Comparison of ENCODE assay signal across 9 cellular contexts in the genomic region with DNA sequence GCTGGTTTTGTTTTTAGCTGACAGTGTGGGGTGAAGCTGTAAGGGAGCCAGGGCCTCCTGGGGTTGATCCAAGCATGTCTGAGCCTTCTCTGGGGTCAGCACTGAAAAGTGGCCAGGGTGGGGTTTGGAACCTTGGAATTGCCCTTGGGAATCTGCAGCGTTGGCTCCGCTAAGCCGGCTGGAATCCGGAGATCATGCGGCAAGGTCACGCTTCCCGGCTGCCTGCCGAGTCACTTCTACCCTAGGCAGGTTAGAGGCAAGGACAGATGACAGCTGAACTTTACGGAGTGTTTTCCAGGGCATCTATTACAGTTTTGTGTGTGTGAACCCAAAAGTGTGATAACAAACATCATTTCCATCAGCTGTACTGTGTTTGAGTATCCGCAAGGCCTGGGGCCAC. TPM values are rescaled to one million over a fixed set of nuclear protein-coding genes. Genes with fewer than 3 reads are reported as not detected.
DNase-seq lines count a peak whose midpoint lies in the region; ATAC-seq and TF ChIP-seq lines count a peak whose summit lies in the region.
"Had no signal": no experiment of that assay in that cellular context is flagged by ENCODE, and none has a peak within 500 bp of the region (broad histone marks: within the 10 kb centered on the region; RNA-seq: fewer than 3 reads in every experiment).

No MANE protein-coding gene starts in this region.

- no peaks in the 10 kb centered on the region for H3K36me3 ChIP-seq in effector memory CD4-positive, alpha-beta T cell (ENCODE audit: control insufficient read depth, insufficient read depth, low read length)
- no peaks in the 10 kb centered on the region for H3K36me3 ChIP-seq in PC-3 (ENCODE audit: low read depth, low read length)
- H3K36me3 ChIP-seq in trophoblast cell (ENCODE audit: control insufficient read depth in 1 of 2, insufficient read depth in 2 of 2, low read length in 2 of 2): no peaks in the 10 kb centered on the region

- no peaks in the 10 kb centered on the region for H3K27me3 ChIP-seq in effector memory CD4-positive, alpha-beta T cell (replicated peaks; ENCODE audit: control insufficient read depth, insufficient read depth, low read length, poor library complexity, severe bottlenecking)
- H3K27me3 ChIP-seq in PC-3 (ENCODE audit: low read length) (no peaks in the 10 kb centered on the region), trophoblast cell (ENCODE audit: insufficient read depth, low read length) (no peaks in the 10 kb centered on the region)

- H3K9ac ChIP-seq in PC-3 (ENCODE audit: low read length) (no peak overlapping the region), trophoblast cell (ENCODE audit: low read length) (no peak overlapping the region)

- H3K23ac ChIP-seq in trophoblast cell (ENCODE audit: low read length): no peak overlapping the region

- no CpG with 5 or more reads among the region's 10 CpGs for WGBS in trophoblast cell (ENCODE audit: extremely low coverage, insufficient coverage, insufficient read length)

- no peaks in the 10 kb centered on the region for H3K27me3 Mint-ChIP-seq in activated naive CD4-positive, alpha-beta T cell treated with anti-CD3 and anti-CD28 coated beads, Interleukin-2, amount 50 U/mL, for 24 hours
- peaks cover 0 to 11% of the 10 kb centered on the region in 2 donors for H3K27me3 Mint-ChIP-seq in natural killer cell treated with Interleukin-12 subunit alpha and Interleukin-12 subunit beta and Interleukin-15 and Interleukin-18, amount 100 ng/mL, for 72 hours
- H3K27me3 Mint-ChIP-seq in type B pancreatic cell: peaks cover 9% of the 10 kb centered on the region

- H3K9me2 ChIP-seq in PC-3 (replicated peaks; ENCODE audit: low read length): no peaks in the 10 kb centered on the region

- no peak overlapping the region for H2BK120ac ChIP-seq in trophoblast cell (ENCODE audit: insufficient read depth, low read length, poor library complexity)

- in situ Hi-C loops in KBM-7 (cut with MboI; ENCODE audit: low pct_unique_long_range_greater_than_20kb, low sequenced_read_pairs): no loop called here

- H2BK12ac ChIP-seq in trophoblast cell (ENCODE audit: low read length): no peak overlapping the region

- peaks cover 82% of the 10 kb centered on the region for H3K4me1 ChIP-seq in effector memory CD4-positive, alpha-beta T cell (ENCODE audit: control insufficient read depth, insufficient read depth, low read length, poor library complexity, severe bottlenecking)
- H3K4me1 ChIP-seq in PC-3 (ENCODE audit: insufficient read depth, low read length): peaks cover 16% of the 10 kb centered on the region
- H3K4me1 ChIP-seq in trophoblast cell (ENCODE audit: control insufficient read depth in 1 of 2, insufficient read depth in 2 of 2, low read length in 2 of 2): peaks cover 16 to 17% of the 10 kb centered on the region in 2 experiments

- no peak overlapping the region for H4K8ac ChIP-seq in trophoblast cell (ENCODE audit: low read depth, low read length)

- POLR2A ChIA-PET in PC-3 (lab: Charles Lee; ENCODE audit: unreplicated experiment): interaction anchor here (0.7 kb wide), 1 partner anchor 16 kb away, joined by 4 read pairs; no protein-coding TSS in a partner anchor

- no TSS peak for BruUV-seq in PC-3 (replicated peaks; lab: Mats Ljungman, UMichigan)

- H3K79me1 ChIP-seq in trophoblast cell (ENCODE audit: low read length): peaks cover 3% of the 10 kb centered on the region

- TF ChIP-seq CTCF in type B pancreatic cell (conservative IDR thresholded peaks at IDR 0.05) (no peak), PC-3 (conservative IDR thresholded peaks at IDR 0.05; ENCODE audit: low read depth, low read length) (no peak)

- H2BK5ac ChIP-seq in trophoblast cell (ENCODE audit: low read depth, low read length, poor library complexity): no peak overlapping the region

- no peaks in the 10 kb centered on the region for H3F3A ChIP-seq in PC-3 (ENCODE audit: low read length, unreplicated experiment)

- peak overlapping the region; percentile 97 for H3K27ac ChIP-seq in effector memory CD4-positive, alpha-beta T cell (ENCODE audit: insufficient read depth, low read length, poor library complexity, severe bottlenecking)
- no peak overlapping the region for H3K27ac ChIP-seq in PC-3 (ENCODE audit: low read length)
- H3K27ac ChIP-seq in trophoblast cell (ENCODE audit: low read depth, low read length): no peak overlapping the region

- H2AFZ ChIP-seq in PC-3 (ENCODE audit: low read length): no peak overlapping the region
- H2AFZ ChIP-seq in trophoblast cell (ENCODE audit: insufficient read depth, low read length, poor library complexity): no peak overlapping the region

- DNase-seq in activated naive CD4-positive, alpha-beta T cell treated with anti-CD3 and anti-CD28 coated beads, Interleukin-2, amount 50 U/mL, for 16 hours: no peak
- DNase-seq in effector memory CD4-positive, alpha-beta T cell: no peak
- DNase-seq in natural killer cell treated with Interleukin-12 subunit alpha and Interleukin-12 subunit beta and Interleukin-15 and Interleukin-18, amount 100 ng/mL, for 72 hours (ENCODE audit: low spot score): no peak
- no peak for DNase-seq in type B pancreatic cell (ENCODE audit: extremely low spot score, unreplicated experiment)
- DNase-seq in PC-3: no peak
- DNase-seq in trophoblast cell: no peak
- no peak for DNase-seq in KBM-7
- DNase-seq: NCI-H1694 treated with DMSO at 0.1 percent for 48 hours had no signal

- H3K79me2 ChIP-seq in PC-3 (ENCODE audit: low read length): no peaks in the 10 kb centered on the region
- H3K79me2 ChIP-seq in trophoblast cell (ENCODE audit: control insufficient read depth, insufficient read depth, low read length, poor library complexity): no peaks in the 10 kb centered on the region

- H3K4me3 Mint-ChIP-seq in activated naive CD4-positive, alpha-beta T cell treated with anti-CD3 and anti-CD28 coated beads, Interleukin-2, amount 50 U/mL, for 24 hours: peak overlapping the region; percentile 79
- H3K4me3 Mint-ChIP-seq in natural killer cell treated with Interleukin-12 subunit alpha and Interleukin-12 subunit beta and Interleukin-15 and Interleukin-18, amount 100 ng/mL, for 72 hours: peak overlapping the region; percentile 67
- H3K4me3 Mint-ChIP-seq in type B pancreatic cell: peak overlapping the region; percentile 83

- no peaks in the 10 kb centered on the region for H3K9me3 ChIP-seq in effector memory CD4-positive, alpha-beta T cell (ENCODE audit: control insufficient read depth, low read length)
- no peaks in the 10 kb centered on the region for H3K9me3 ChIP-seq in PC-3 (ENCODE audit: low read length)
- H3K9me3 ChIP-seq in trophoblast cell (ENCODE audit: insufficient read depth, low read depth, low read length): peaks cover 2% of the 10 kb centered on the region

- intact Hi-C loops in PC-3 (cut with micrococcal nuclease): no loop called here

- peaks cover 79% of the 10 kb centered on the region for H3K4me1 Mint-ChIP-seq in activated naive CD4-positive, alpha-beta T cell treated with anti-CD3 and anti-CD28 coated beads, Interleukin-2, amount 50 U/mL, for 24 hours
- H3K4me1 Mint-ChIP-seq in natural killer cell treated with Interleukin-12 subunit alpha and Interleukin-12 subunit beta and Interleukin-15 and Interleukin-18, amount 100 ng/mL, for 72 hours (ENCODE audit: low read depth in 2 of 2): peaks cover 49 to 52% of the 10 kb centered on the region in 2 donors
- H3K4me1 Mint-ChIP-seq in type B pancreatic cell (ENCODE audit: unreplicated experiment): peaks cover 24% of the 10 kb centered on the region

- no peaks in the 10 kb centered on the region for H3K36me3 Mint-ChIP-seq in activated naive CD4-positive, alpha-beta T cell treated with anti-CD3 and anti-CD28 coated beads, Interleukin-2, amount 50 U/mL, for 24 hours
- no peaks in the 10 kb centered on the region for H3K36me3 Mint-ChIP-seq in natural killer cell treated with Interleukin-12 subunit alpha and Interleukin-12 subunit beta and Interleukin-15 and Interleukin-18, amount 100 ng/mL, for 72 hours
- no peaks in the 10 kb centered on the region for H3K36me3 Mint-ChIP-seq in type B pancreatic cell

- ATAC-seq in natural killer cell treated with Interleukin-12 subunit alpha and Interleukin-12 subunit beta and Interleukin-15 and Interleukin-18, amount 100 ng/mL, for 72 hours: no peak
- ATAC-seq in PC-3: no peak

- CTCF ChIA-PET in PC-3 (lab: Charles Lee): interaction anchor here (0.5 kb wide), 1 partner anchor 139 kb away, joined by 3 read pairs; no protein-coding TSS in a partner anchor

- H3K27ac Mint-ChIP-seq in activated naive CD4-positive, alpha-beta T cell treated with anti-CD3 and anti-CD28 coated beads, Interleukin-2, amount 50 U/mL, for 24 hours: no peak overlapping the region
- peak overlapping the region; percentile 37 to 61 for H3K27ac Mint-ChIP-seq in natural killer cell treated with Interleukin-12 subunit alpha and Interleukin-12 subunit beta and Interleukin-15 and Interleukin-18, amount 100 ng/mL, for 72 hours
- H3K27ac Mint-ChIP-seq in type B pancreatic cell: peak overlapping the region; percentile 85

- H4K20me1 ChIP-seq in PC-3 (ENCODE audit: low read length): no peaks in the 10 kb centered on the region

- H4K12ac ChIP-seq in trophoblast cell (ENCODE audit: low read depth, low read length): no peak overlapping the region

- H3K4ac ChIP-seq in trophoblast cell (ENCODE audit: low read depth, low read length): no peak overlapping the region

- no peaks in the 10 kb centered on the region for H3K9me3 Mint-ChIP-seq in activated naive CD4-positive, alpha-beta T cell treated with anti-CD3 and anti-CD28 coated beads, Interleukin-2, amount 50 U/mL, for 24 hours
- H3K9me3 Mint-ChIP-seq in natural killer cell treated with Interleukin-12 subunit alpha and Interleukin-12 subunit beta and Interleukin-15 and Interleukin-18, amount 100 ng/mL, for 72 hours: no peaks in the 10 kb centered on the region
- no peaks in the 10 kb centered on the region for H3K9me3 Mint-ChIP-seq in type B pancreatic cell

- H3K14ac ChIP-seq in trophoblast cell (ENCODE audit: low read length): no peak overlapping the region

- peak overlapping the region; percentile 19 for H3K4me3 ChIP-seq in effector memory CD4-positive, alpha-beta T cell (ENCODE audit: insufficient read depth, low read depth, low read length, poor library complexity, severe bottlenecking)
- no peak overlapping the region for H3K4me3 ChIP-seq in PC-3 (ENCODE audit: low read length)
- no peak overlapping the region for H3K4me3 ChIP-seq in trophoblast cell (ENCODE audit: low read depth, low read length)

- H4K91ac ChIP-seq in trophoblast cell (ENCODE audit: low read depth, low read length): no peak overlapping the region

- H3K18ac ChIP-seq in trophoblast cell (ENCODE audit: low read length): no peak overlapping the region

- H3K4me2 ChIP-seq in PC-3 (ENCODE audit: low read length): no peak overlapping the region
- no peak overlapping the region for H3K4me2 ChIP-seq in trophoblast cell (ENCODE audit: low read length)

- no peak overlapping the region for H2AK5ac ChIP-seq in trophoblast cell (ENCODE audit: low read length)

RNA-seq across cellular contexts. Expression of gene ABCG1, which starts 17.1 kb away (rescaled TPM):
- total RNA-seq in natural killer cell treated with Interleukin-12 subunit alpha and Interleukin-12 subunit beta and Interleukin-15 and Interleukin-18, amount 100 ng/mL, for 72 hours: 1 to 10 TPM; 3.1 to 3.5 TPM
- total RNA-seq in type B pancreatic cell (ENCODE audit: low replicate concordance) (6.2 and 8.4 TPM in 2 replicates), PC-3 (2014; rRNA removed) (0.66 and 2.0 TPM in 2 replicates)
- 0.70 and 0.99 TPM in 2 replicates for polyA plus RNA-seq in trophoblast cell (2013)
